In genomic region chr11:19936461-19936860, GRCh38 we compare ENCODE assay signal across 33 cellular contexts.
"Had no signal": no experiment of that assay in that cellular context is flagged by ENCODE, and none has a peak within 500 bp of the region (broad histone marks: within the 10 kb centered on the region; RNA-seq: fewer than 3 reads in every experiment).

No MANE protein-coding gene starts in this region.

- H3K36me3 Mint-ChIP-seq: activated naive CD8-positive, alpha-beta T cell had no signal

- H3K27ac ChIP-seq: esophagus muscularis mucosa, foreskin keratinocyte, gastrocnemius medialis, heart right ventricle, WERI-Rb-1 had no signal

- H3K27me3 ChIP-seq: brain microvascular endothelial cell, esophagus muscularis mucosa, foreskin keratinocyte, gastrocnemius medialis, heart right ventricle had no signal

- H3K36me3 ChIP-seq: gastrocnemius medialis, WERI-Rb-1 had no signal

- H3K9me3 Mint-ChIP-seq: activated B cell treated with CpG ODN at 0.5 μM for 24 hours; activated CD8-positive, alpha-beta T cell treated with anti-CD3 and anti-CD28 coated beads for 36 hours; activated T-cell treated with anti-CD3 and anti-CD28 coated beads, Interleukin-2, amount 50 U/mL, for 4 hours; activated T-helper 17 cell treated with anti-CD3 and anti-CD28 coated beads, Interleukin-2, amount 50 U/mL, for 72 hours; central memory CD8-positive, alpha-beta T cell; effector memory CD8-positive, alpha-beta T cell; T-helper 2 cell treated with Interferon-gamma antibody and Interleukin-4, amounts not matched to agents 5 μg/mL and 100 μg/mL, for 36 hours had no signal

- H3K27me3 Mint-ChIP-seq: activated T-helper 17 cell treated with anti-CD3 and anti-CD28 coated beads, Interleukin-2, amount 50 U/mL, for 72 hours; central memory CD8-positive, alpha-beta T cell; effector memory CD8-positive, alpha-beta T cell had no signal

- H3K4me3 Mint-ChIP-seq: activated B cell treated with CpG ODN at 0.5 μM for 24 hours; activated CD8-positive, alpha-beta T cell treated with anti-CD3 and anti-CD28 coated beads for 36 hours; activated naive CD8-positive, alpha-beta T cell; activated T-cell treated with anti-CD3 and anti-CD28 coated beads, Interleukin-2, amount 50 U/mL, for 4 hours; activated T-helper 17 cell treated with anti-CD3 and anti-CD28 coated beads, Interleukin-2, amount 50 U/mL, for 72 hours; central memory CD8-positive, alpha-beta T cell; effector memory CD8-positive, alpha-beta T cell; T-helper 17 cell; T-helper 2 cell treated with Interferon-gamma antibody and Interleukin-4, amounts not matched to agents 5 μg/mL and 100 μg/mL, for 36 hours had no signal

- H3K27ac Mint-ChIP-seq: activated B cell treated with CpG ODN at 0.5 μM for 24 hours; activated CD8-positive, alpha-beta T cell treated with anti-CD3 and anti-CD28 coated beads for 36 hours; activated naive CD8-positive, alpha-beta T cell; activated T-helper 17 cell treated with anti-CD3 and anti-CD28 coated beads, Interleukin-2, amount 50 U/mL, for 72 hours; effector memory CD8-positive, alpha-beta T cell; T-helper 17 cell; T-helper 2 cell treated with Interferon-gamma antibody and Interleukin-4, amounts not matched to agents 5 μg/mL and 100 μg/mL, for 36 hours had no signal

- H3K4me3 ChIP-seq: esophagus muscularis mucosa, gastrocnemius medialis, heart right ventricle had no signal

- ATAC-seq: activated CD4-positive, CD25-positive, alpha-beta regulatory T cell treated with anti-CD3 and anti-CD28 coated beads, Interleukin-2, amount 50 U/mL, for 24 hours; activated CD8-positive, alpha-beta T cell treated with anti-CD3 and anti-CD28 coated beads for 36 hours; activated T-cell treated with anti-CD3 and anti-CD28 coated beads, Interleukin-2, amount 50 U/mL, for 4 hours; activated T-helper 17 cell treated with anti-CD3 and anti-CD28 coated beads, Interleukin-2, amount 50 U/mL, for 72 hours; effector memory CD8-positive, alpha-beta T cell; foreskin keratinocyte; gastrocnemius medialis; heart right ventricle; T-helper 17 cell had no signal

- H3K4me1 Mint-ChIP-seq: activated T-helper 17 cell treated with anti-CD3 and anti-CD28 coated beads, Interleukin-2, amount 50 U/mL, for 72 hours; central memory CD8-positive, alpha-beta T cell had no signal

- FAIRE-seq: astrocyte, bronchial epithelial cell had no signal

- DNase-seq: activated B cell treated with CpG ODN at 0.5 μM for 24 hours; activated CD4-positive, alpha-beta T cell treated with anti-CD3 and anti-CD28 coated beads for 48 hours; activated CD4-positive, alpha-beta T cell treated with anti-CD3 and anti-CD28 coated beads, Interleukin-2, amount 50 U/mL, for 1 hour; activated CD4-positive, alpha-beta T cell treated with anti-CD3 and anti-CD28 coated beads, Interleukin-2, amount 50 U/mL, for 48 hours; activated CD8-positive, alpha-beta memory T cell treated with anti-CD3 and anti-CD28 coated beads for 24 hours; activated CD8-positive, alpha-beta T cell treated with anti-CD3 and anti-CD28 coated beads for 36 hours; activated effector memory CD4-positive, alpha-beta T cell treated with Interleukin-2 at 50 U/mL for 16 hours; activated gamma-delta T cell treated with Interleukin-2 at 50 U/mL for 16 hours; activated naive CD4-positive, alpha-beta T cell treated with anti-CD3 and anti-CD28 coated beads, Interleukin-2, amount 50 U/mL, for 16 hours; activated naive CD4-positive, alpha-beta T cell treated with Interleukin-2 at 50 U/mL for 16 hours; activated T-cell treated with anti-CD3 and anti-CD28 coated beads, Interleukin-2, amount 50 U/mL, for 4 hours; amniotic stem cell; anterior cingulate cortex; brain microvascular endothelial cell; cortex of kidney; dermis blood vessel endothelial cell; effector CD4-positive, alpha-beta T cell; effector memory CD8-positive, alpha-beta T cell; erythroblast; foreskin keratinocyte; gastrocnemius medialis; heart right ventricle; T-helper 17 cell; T1000; WERI-Rb-1 had no signal

- H3K9me3 ChIP-seq: esophagus muscularis mucosa, gastrocnemius medialis, heart right ventricle had no signal
